32 cellular contexts compared by ENCODE assay signal in the genomic region with DNA sequence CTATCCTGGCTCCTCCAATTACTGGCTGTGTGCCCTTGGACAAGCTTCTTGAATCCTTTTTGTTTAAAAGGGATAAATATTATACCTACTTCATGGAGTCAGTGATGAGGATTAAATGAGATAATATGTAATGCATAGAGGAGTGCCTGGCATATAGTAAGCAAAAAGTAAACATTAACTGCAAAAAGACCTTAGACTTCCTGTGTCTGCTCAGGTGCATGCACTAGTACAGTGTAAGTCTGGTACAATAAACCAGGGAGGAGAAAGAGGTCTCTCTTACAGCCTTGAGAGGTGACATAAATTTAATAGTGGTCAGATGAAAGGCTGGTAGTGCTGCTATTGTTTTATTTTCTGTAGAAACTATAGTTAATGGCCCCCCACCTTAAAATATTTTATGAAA.
"Had no signal": no experiment of that assay in that cellular context is flagged by ENCODE, and none has a peak within 500 bp of the region (broad histone marks: within the 10 kb centered on the region; RNA-seq: fewer than 3 reads in every experiment).

No MANE protein-coding gene starts in this region.

- H3K4me1 ChIP-seq: adrenal gland, ascending aorta, body of pancreas, breast epithelium had no signal

- DNase-seq: activated effector memory CD4-positive, alpha-beta T cell treated with anti-CD3 and anti-CD28 coated beads, Interleukin-2, amount 50 U/mL, for 16 hours; activated effector memory CD4-positive, alpha-beta T cell treated with Interleukin-2 at 50 U/mL for 16 hours; activated gamma-delta T cell; activated gamma-delta T cell treated with Interleukin-2 at 50 U/mL for 16 hours; activated naive CD4-positive, alpha-beta T cell; activated naive CD4-positive, alpha-beta T cell treated with anti-CD3 and anti-CD28 coated beads for 36 hours; activated naive CD4-positive, alpha-beta T cell treated with anti-CD3 and anti-CD28 coated beads, Interleukin-2, amount 10 ng/mL, durations not matched to agents 7 days and 5 days; activated naive CD4-positive, alpha-beta T cell treated with anti-CD3 and anti-CD28 coated beads, Interleukin-2, amount 50 U/mL, for 16 hours; activated naive CD4-positive, alpha-beta T cell treated with Interleukin-2 at 50 U/mL for 16 hours; activated naive CD8-positive, alpha-beta T cell treated with anti-CD3 and anti-CD28 coated beads for 36 hours; activated naive CD8-positive, alpha-beta T cell treated with anti-CD3 and anti-CD28 coated beads, Interleukin-2, amount 10 ng/mL, durations not matched to agents 7 days and 5 days; activated naive CD8-positive, alpha-beta T cell treated with anti-CD3 and anti-CD28 coated beads, Interleukin-2, amount 50 U/mL, for 24 hours; activated T-cell treated with anti-CD3 and anti-CD28 coated beads, Interleukin-2, amount 50 U/mL, for 1 hour; activated T-cell treated with anti-CD3 and anti-CD28 coated beads, Interleukin-2, amount 50 U/mL, for 24 hours; activated T-cell treated with anti-CD3 and anti-CD28 coated beads, Interleukin-2, amount 50 U/mL, for 4 hours; activated T-cell treated with anti-CD3 and anti-CD28 coated beads, Interleukin-2, amount 50 U/mL, for 48 hours; activated T-cell treated with anti-CD3 and anti-CD28 coated beads, Interleukin-2, amount 50 U/mL, for 72 hours; adrenal gland; amniotic stem cell; amygdala; anterior cingulate cortex; aorta; body of pancreas; brain microvascular endothelial cell; caudate nucleus; central memory CD4-positive, alpha-beta T cell; cerebellar nuclear complex had no signal

- H3K4me3 ChIP-seq: adrenal gland, ascending aorta, body of pancreas, breast epithelium, cardiac muscle cell had no signal

- H3K27me3 ChIP-seq: adrenal gland, ascending aorta, body of pancreas, brain microvascular endothelial cell, breast epithelium, cardiac muscle cell had no signal

- H3K27ac ChIP-seq: adrenal gland, ascending aorta, body of pancreas, brain microvascular endothelial cell, breast epithelium, cardiac muscle cell had no signal

- H3K36me3 ChIP-seq: adrenal gland, ascending aorta, brain microvascular endothelial cell, breast epithelium, cardiac muscle cell had no signal

- ATAC-seq: activated naive CD4-positive, alpha-beta T cell treated with anti-CD3 and anti-CD28 coated beads, Interleukin-2, amount 50 U/mL, for 72 hours; activated naive CD8-positive, alpha-beta T cell treated with anti-CD3 and anti-CD28 coated beads, Interleukin-2, amount 50 U/mL, for 24 hours; activated T-cell treated with anti-CD3 and anti-CD28 coated beads, Interleukin-2, amount 50 U/mL, for 4 hours; activated T-cell treated with anti-CD3 and anti-CD28 coated beads, Interleukin-2, amount 50 U/mL, for 72 hours; activated T-helper 17 cell treated with anti-CD3 and anti-CD28 coated beads, Interleukin-2, amount 50 U/mL, for 72 hours; body of pancreas had no signal

- H3K9me3 ChIP-seq: adrenal gland, ascending aorta, body of pancreas, breast epithelium had no signal
